15 cellular contexts compared by ENCODE assay signal in genomic region chr4:101649790-101650450, GRCh38.
A peak's percentile ranks its signal among the peaks of the same experiment; 100 is the strongest.
DNase-seq lines count a peak whose midpoint lies in the region; ATAC-seq and TF ChIP-seq lines count a peak whose summit lies in the region.
"Had no signal": no experiment of that assay in that cellular context is flagged by ENCODE, and none has a peak within 500 bp of the region (broad histone marks: within the 10 kb centered on the region; RNA-seq: fewer than 3 reads in every experiment).

No MANE protein-coding gene starts in this region.

- H3K79me2 ChIP-seq in SK-N-SH (ENCODE audit: insufficient read depth), result no peaks in the 10 kb centered on the region

- POLR2A ChIA-PET in SK-N-SH (lab: Yijun Ruan, JAX), result no interaction called here
- POLR2A ChIA-PET in MCF 10A (lab: Yijun Ruan, JAX), result interaction anchor here (0.7 to 5.4 kb wide), 6 partner anchors 19 to 343 kb away, joined by 3 to 29 read pairs (median 4); partner anchors contain the start of gene PPP3CA

- no peak overlapping the region for H3K4me3 ChIP-seq in SK-N-SH (ENCODE audit: low read depth in 2 of 2, low read length in 1 of 2)
- H3K4me3 ChIP-seq in right cardiac atrium (ENCODE audit: low read length), result no peak overlapping the region
- H3K4me3 ChIP-seq: body of pancreas, GM12878, tibial nerve had no signal

- H3K27me3 ChIP-seq in SK-N-SH (ENCODE audit: insufficient read depth) (no peaks in the 10 kb centered on the region), right cardiac atrium (ENCODE audit: control insufficient read depth, insufficient read depth) (no peaks in the 10 kb centered on the region)
- H3K27me3 ChIP-seq: body of pancreas, tibial nerve had no signal

- no peak for TF ChIP-seq RAD21 in SK-N-SH (IDR thresholded peaks at IDR 0.05; ENCODE audit: low read length)

- H3K27me3 Mint-ChIP-seq in MCF 10A (ENCODE audit: insufficient read depth, unreplicated experiment), result no peaks in the 10 kb centered on the region

- H3K9me3 Mint-ChIP-seq in MCF 10A (ENCODE audit: unreplicated experiment), result no peaks in the 10 kb centered on the region
- H3K9me3 Mint-ChIP-seq: activated T-cell treated with anti-CD3 and anti-CD28 coated beads, Interleukin-2, amount 50 U/mL, for 4 hours; WTC11 had no signal

- TF ChIP-seq CTCF in SK-N-SH (IDR thresholded peaks at IDR 0.05) (no peak), MCF 10A (IDR thresholded peaks at IDR 0.05; ENCODE audit: unreplicated experiment) (no peak)

- CTCF ChIA-PET in SK-N-SH (lab: Yijun Ruan, JAX), result interaction anchor here (1.2 kb wide), 1 partner anchor 10 kb away, joined by 3 read pairs; no protein-coding TSS in a partner anchor
- CTCF ChIA-PET in MCF 10A (lab: Yijun Ruan, JAX), result interaction anchor here (0.6 to 1.8 kb wide), 8 partner anchors 17 to 473 kb away, joined by 3 to 4 read pairs (median 3); no protein-coding TSS in a partner anchor

- no peak overlapping the region for H3K9ac ChIP-seq in SK-N-SH

- no peaks in the 10 kb centered on the region for H3K36me3 ChIP-seq in SK-N-SH (replicated peaks in 1 of 2; ENCODE audit: control insufficient read depth in 1 of 2, insufficient read depth in 2 of 2, low read length in 1 of 2)
- H3K36me3 ChIP-seq: tibial nerve had no signal

- H3K4me3 Mint-ChIP-seq in MCF 10A (ENCODE audit: unreplicated experiment), result peak overlapping the region; percentile 11
- H3K4me3 Mint-ChIP-seq: activated T-cell treated with anti-CD3 and anti-CD28 coated beads, Interleukin-2, amount 50 U/mL, for 4 hours; WTC11 had no signal

- no peak for DNase-seq in SK-N-SH
- DNase-seq in MCF 10A (ENCODE audit: unreplicated experiment), result peak; percentile 78
- DNase-seq in right cardiac atrium, result peak in 1 of 3 donors; percentile 52
- peak; percentile 56 for DNase-seq in ureter (ENCODE audit: low spot score)
- DNase-seq in NCI-H510A (lab: John Stamatoyannopoulos, UW), result no peak
- DNase-seq: activated T-cell treated with anti-CD3 and anti-CD28 coated beads, Interleukin-2, amount 50 U/mL, for 4 hours; body of pancreas; KBM-7; NCI-H2227 treated with DMSO at 0.1 percent for 48 hours had no signal

- H3K9me3 ChIP-seq in SK-N-SH (no peaks in the 10 kb centered on the region), right cardiac atrium (ENCODE audit: control insufficient read depth, low read length) (no peaks in the 10 kb centered on the region)
- H3K9me3 ChIP-seq: body of pancreas, tibial nerve had no signal

- no TSS peak for BruUV-seq in MCF 10A (replicated peaks; lab: Mats Ljungman, UMichigan)

- no peaks in the 10 kb centered on the region for H4K20me1 ChIP-seq in SK-N-SH (ENCODE audit: insufficient read depth)

- H3K27ac Mint-ChIP-seq in MCF 10A (ENCODE audit: low read depth, unreplicated experiment), result peak overlapping the region; percentile 4
- H3K27ac Mint-ChIP-seq: WTC11 had no signal

- TF ChIP-seq EP300 in SK-N-SH (IDR thresholded peaks at IDR 0.05; ENCODE audit: borderline replicate concordance in 1 of 2, low read depth in 1 of 2, low read length in 1 of 2), result no peak

- H2AFZ ChIP-seq in SK-N-SH (ENCODE audit: low read depth), result no peak overlapping the region

- H3K4me2 ChIP-seq in SK-N-SH, result no peak overlapping the region

- ATAC-seq in SK-N-SH treated with all-trans-retinoic acid at 6 μM for 48 hours (peak; percentile 63), right cardiac atrium (peak; percentile 58 to 88), GM18519 (IDR thresholded peaks at IDR 0.05; ENCODE audit: low FRiP score, unreplicated experiment) (no peak), HG02981 (IDR thresholded peaks at IDR 0.05; ENCODE audit: unreplicated experiment) (no peak)
- ATAC-seq: activated T-cell treated with anti-CD3 and anti-CD28 coated beads, Interleukin-2, amount 50 U/mL, for 4 hours; body of pancreas; GM12878; WTC11 had no signal

- no peaks in the 10 kb centered on the region for H3F3A ChIP-seq in SK-N-SH (replicated peaks; ENCODE audit: insufficient read depth)

- 92% methylated on average over 3 of the region's 3 CpGs for WGBS in SK-N-SH (ENCODE audit: low lambda C conversion rate)
- 59% methylated on average over 3 of the region's 3 CpGs for WGBS in right cardiac atrium

- intact Hi-C loops in MCF 10A (cut with micrococcal nuclease) (no loop called here), right cardiac atrium (cut with DNase I) (no loop called here)

- H3K27ac ChIP-seq in SK-N-SH (ENCODE audit: low read depth in 2 of 2, low read length in 1 of 2) (no peak overlapping the region), right cardiac atrium (ENCODE audit: low read length) (no peak overlapping the region)
- H3K27ac ChIP-seq: body of pancreas, tibial nerve had no signal

- no peaks in the 10 kb centered on the region for H3K36me3 Mint-ChIP-seq in MCF 10A (ENCODE audit: insufficient read depth, unreplicated experiment)
- H3K36me3 Mint-ChIP-seq: WTC11 had no signal

- H3K4me1 Mint-ChIP-seq in MCF 10A (ENCODE audit: insufficient read depth, unreplicated experiment), result peaks cover 29% of the 10 kb centered on the region

- H3K9me2 ChIP-seq in SK-N-SH, result no peaks in the 10 kb centered on the region

- peaks cover 0 to 3% of the 10 kb centered on the region in 2 experiments; a peak in 1 of 4 replicates for H3K4me1 ChIP-seq in SK-N-SH (ENCODE audit: control insufficient read depth in 1 of 2, insufficient read depth in 2 of 2, low read depth in 1 of 2, low read length in 1 of 2)
- peaks cover 2% of the 10 kb centered on the region for H3K4me1 ChIP-seq in right cardiac atrium (ENCODE audit: control insufficient read depth, insufficient read depth, low read length)
- H3K4me1 ChIP-seq: body of pancreas had no signal

TF ChIP-seq in SK-N-SH treated with all-trans-retinoic acid at 6 μM for 48 hours, 23 proteins besides CTCF, POLR2A, EP300 and RAD21 (continues in another document):
- TF ChIP-seq, protein P1, sequence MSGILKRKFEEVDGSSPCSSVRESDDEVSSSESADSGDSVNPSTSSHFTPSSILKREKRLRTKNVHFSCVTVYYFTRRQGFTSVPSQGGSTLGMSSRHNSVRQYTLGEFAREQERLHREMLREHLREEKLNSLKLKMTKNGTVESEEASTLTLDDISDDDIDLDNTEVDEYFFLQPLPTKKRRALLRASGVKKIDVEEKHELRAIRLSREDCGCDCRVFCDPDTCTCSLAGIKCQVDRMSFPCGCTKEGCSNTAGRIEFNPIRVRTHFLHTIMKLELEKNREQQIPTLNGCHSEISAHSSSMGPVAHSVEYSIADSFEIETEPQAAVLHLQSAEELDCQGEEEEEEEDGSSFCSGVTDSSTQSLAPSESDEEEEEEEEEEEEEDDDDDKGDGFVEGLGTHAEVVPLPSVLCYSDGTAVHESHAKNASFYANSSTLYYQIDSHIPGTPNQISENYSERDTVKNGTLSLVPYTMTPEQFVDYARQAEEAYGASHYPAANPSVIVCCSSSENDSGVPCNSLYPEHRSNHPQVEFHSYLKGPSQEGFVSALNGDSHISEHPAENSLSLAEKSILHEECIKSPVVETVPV (CRISPR knock-in tag; IDR thresholded peaks at IDR 0.05), result no peak
- TF ChIP-seq ZFP3 (CRISPR knock-in tag; IDR thresholded peaks at IDR 0.05), result no peak
- no peak for TF ChIP-seq ZNF8 (CRISPR knock-in tag; IDR thresholded peaks at IDR 0.05)
- TF ChIP-seq, protein P2, sequence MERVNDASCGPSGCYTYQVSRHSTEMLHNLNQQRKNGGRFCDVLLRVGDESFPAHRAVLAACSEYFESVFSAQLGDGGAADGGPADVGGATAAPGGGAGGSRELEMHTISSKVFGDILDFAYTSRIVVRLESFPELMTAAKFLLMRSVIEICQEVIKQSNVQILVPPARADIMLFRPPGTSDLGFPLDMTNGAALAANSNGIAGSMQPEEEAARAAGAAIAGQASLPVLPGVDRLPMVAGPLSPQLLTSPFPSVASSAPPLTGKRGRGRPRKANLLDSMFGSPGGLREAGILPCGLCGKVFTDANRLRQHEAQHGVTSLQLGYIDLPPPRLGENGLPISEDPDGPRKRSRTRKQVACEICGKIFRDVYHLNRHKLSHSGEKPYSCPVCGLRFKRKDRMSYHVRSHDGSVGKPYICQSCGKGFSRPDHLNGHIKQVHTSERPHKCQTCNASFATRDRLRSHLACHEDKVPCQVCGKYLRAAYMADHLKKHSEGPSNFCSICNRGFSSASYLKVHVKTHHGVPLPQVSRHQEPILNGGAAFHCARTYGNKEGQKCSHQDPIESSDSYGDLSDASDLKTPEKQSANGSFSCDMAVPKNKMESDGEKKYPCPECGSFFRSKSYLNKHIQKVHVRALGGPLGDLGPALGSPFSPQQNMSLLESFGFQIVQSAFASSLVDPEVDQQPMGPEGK (CRISPR knock-in tag; IDR thresholded peaks at IDR 0.05; ENCODE audit: borderline replicate concordance), result no peak
- no peak for TF ChIP-seq TOX (CRISPR knock-in tag; IDR thresholded peaks at IDR 0.05; ENCODE audit: borderline replicate concordance)

TF ChIP-seq in SK-N-SH, 30 proteins besides CTCF, POLR2A, EP300 and RAD21 (continues in another document):
- TF ChIP-seq ELF1 (IDR thresholded peaks at IDR 0.05) (no peak), RCOR1 (IDR thresholded peaks at IDR 0.05; ENCODE audit: low read length) (no peak), TCF12 (IDR thresholded peaks at IDR 0.05) (no peak), MEF2A (IDR thresholded peaks at IDR 0.05; ENCODE audit: borderline replicate concordance, low read depth) (no peak), ZBTB33 (IDR thresholded peaks at IDR 0.05; ENCODE audit: borderline replicate concordance, low read depth) (no peak), GATA2 (CRISPR knock-in tag; IDR thresholded peaks at IDR 0.05) (no peak), GABPA (IDR thresholded peaks at IDR 0.05; ENCODE audit: low read depth) (no peak), FOXJ3 (CRISPR knock-in tag; IDR thresholded peaks at IDR 0.05) (no peak)
- TF ChIP-seq, protein P3, sequence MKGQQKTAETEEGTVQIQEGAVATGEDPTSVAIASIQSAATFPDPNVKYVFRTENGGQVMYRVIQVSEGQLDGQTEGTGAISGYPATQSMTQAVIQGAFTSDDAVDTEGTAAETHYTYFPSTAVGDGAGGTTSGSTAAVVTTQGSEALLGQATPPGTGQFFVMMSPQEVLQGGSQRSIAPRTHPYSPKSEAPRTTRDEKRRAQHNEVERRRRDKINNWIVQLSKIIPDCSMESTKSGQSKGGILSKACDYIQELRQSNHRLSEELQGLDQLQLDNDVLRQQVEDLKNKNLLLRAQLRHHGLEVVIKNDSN (IDR thresholded peaks at IDR 0.05; ENCODE audit: borderline replicate concordance, low read depth), result no peak

Comparison
In these comparisons a context has a peak if more than half of its experiments do, and no peak if none do; other contexts are left out.
1. ATAC-seq: peak in SK-N-SH treated with all-trans-retinoic acid at 6 μM for 48 hours (single experiment) and right cardiac atrium (2 of 2); none in GM18519 (single experiment) and HG02981 (single experiment).
2. DNase-seq: peak in MCF 10A (single experiment) and ureter (single experiment); none in SK-N-SH (single experiment) and NCI-H510A (single experiment).